ENCODE assay signal across 8 cellular contexts in genomic region chr9:128067622-128067897, GRCh38. TPM values are rescaled to one million over a fixed set of nuclear protein-coding genes. Genes with fewer than 3 reads are reported as not detected.
DNase-seq lines count a peak whose midpoint lies in the region; ATAC-seq and TF ChIP-seq lines count a peak whose summit lies in the region.

No MANE protein-coding gene starts in this region.

- H3K9me3 Mint-ChIP-seq in endodermal cell (no peaks in the 10 kb centered on the region), neural progenitor cell (peaks cover 3% of the 10 kb centered on the region)

- H3K4me2 ChIP-seq in Loucy (ENCODE audit: low read depth, low read length, poor library complexity, severe bottlenecking) (peak overlapping the region; percentile 80), neural progenitor cell (peak overlapping the region; percentile 91)

- H3K36me3 Mint-ChIP-seq in endodermal cell (ENCODE audit: low read depth) = peaks cover 2% of the 10 kb centered on the region
- peaks cover 8% of the 10 kb centered on the region for H3K36me3 Mint-ChIP-seq in neural progenitor cell

- no peaks in the 10 kb centered on the region for H3K9me3 ChIP-seq in Loucy (ENCODE audit: insufficient read depth, low read depth, low read length)
- no peaks in the 10 kb centered on the region for H3K9me3 ChIP-seq in endodermal cell (ENCODE audit: control insufficient read depth, low read length)
- no peaks in the 10 kb centered on the region for H3K9me3 ChIP-seq in neural progenitor cell (ENCODE audit: low read depth)

- DNase-seq in AG09309 (ENCODE audit: low read depth) (no peak), endodermal cell (no peak), neural progenitor cell (ENCODE audit: low spot score) (no peak), posterior vena cava (ENCODE audit: low spot score) (no peak)

- ATAC-seq in GM21381 (IDR thresholded peaks at IDR 0.05; ENCODE audit: unreplicated experiment) (no peak), HG03175 (IDR thresholded peaks at IDR 0.05; ENCODE audit: unreplicated experiment) (no peak), HG03135 (IDR thresholded peaks at IDR 0.05; ENCODE audit: unreplicated experiment) (no peak)

- H3F3A ChIP-seq in Loucy (ENCODE audit: low read depth) (peaks cover 5% of the 10 kb centered on the region; the same call in 1 of the 2 replicates), neural progenitor cell (ENCODE audit: low read depth) (peaks cover 22% of the 10 kb centered on the region)

- H3K4me3 ChIP-seq in AG09309 (ENCODE audit: control insufficient read depth, low read depth, low read length) (peak overlapping the region; percentile 53), Loucy (ENCODE audit: low read length, poor library complexity, severe bottlenecking) (peak overlapping the region; percentile 84), endodermal cell (ENCODE audit: low read length) (peak overlapping the region; percentile 92), neural progenitor cell (peak overlapping the region; percentile 66)

- H4K20me1 ChIP-seq in Loucy (ENCODE audit: insufficient read depth, low read length, poor library complexity, severe bottlenecking) (peaks cover 13% of the 10 kb centered on the region), neural progenitor cell (ENCODE audit: low read depth) (peaks cover 10% of the 10 kb centered on the region)

- H3K36me3 ChIP-seq in Loucy (ENCODE audit: insufficient read depth, low read length) (no peaks in the 10 kb centered on the region; the same call in 1 of the 2 replicates), endodermal cell (ENCODE audit: control insufficient read depth, insufficient read depth, low read length) (no peaks in the 10 kb centered on the region), neural progenitor cell (no peaks in the 10 kb centered on the region)

- H3K4me3 Mint-ChIP-seq in endodermal cell (no peak overlapping the region), neural progenitor cell (no peak overlapping the region)

- TF ChIP-seq CTCF in AG09309 (IDR thresholded peaks at IDR 0.05; ENCODE audit: control insufficient read depth, insufficient read depth, low read depth, low read length, missing control alignments) = no peak
- TF ChIP-seq CTCF in Loucy (conservative IDR thresholded peaks at IDR 0.05; ENCODE audit: low read length) = no peak
- TF ChIP-seq CTCF in endodermal cell (conservative IDR thresholded peaks at IDR 0.05) = no peak
- TF ChIP-seq CTCF in neural progenitor cell (IDR thresholded peaks at IDR 0.05) = no peak

- WGBS in endodermal cell (ENCODE audit: insufficient coverage in 1 of 2, insufficient read length in 1 of 2), 2 experiments = 0% methylated on average over 7 to 9 of the region's 9 CpGs

- no peaks in the 10 kb centered on the region for H3K9me2 ChIP-seq in Loucy (replicated peaks; ENCODE audit: low read depth, low read length)

- H3K4me1 Mint-ChIP-seq in endodermal cell (peaks cover 27% of the 10 kb centered on the region), neural progenitor cell (peaks cover 34% of the 10 kb centered on the region)

- no peaks in the 10 kb centered on the region for H3K27me3 Mint-ChIP-seq in endodermal cell (ENCODE audit: insufficient read depth)
- no peaks in the 10 kb centered on the region for H3K27me3 Mint-ChIP-seq in neural progenitor cell (ENCODE audit: insufficient read depth, low read depth)

- H3K79me2 ChIP-seq in Loucy (ENCODE audit: insufficient read depth, low read length) = peaks cover 70% of the 10 kb centered on the region
- peaks cover 52% of the 10 kb centered on the region for H3K79me2 ChIP-seq in neural progenitor cell (ENCODE audit: low read depth)

- H3K27ac ChIP-seq in endodermal cell (ENCODE audit: low read depth, low read length) (peak overlapping the region; percentile 99), neural progenitor cell (peak overlapping the region; percentile 96)

- H3K27me3 ChIP-seq in Loucy (ENCODE audit: insufficient read depth, low read length, poor library complexity, severe bottlenecking) = no peaks in the 10 kb centered on the region
- H3K27me3 ChIP-seq in endodermal cell (ENCODE audit: control insufficient read depth, insufficient read depth, low read length, poor library complexity, severe bottlenecking) = no peaks in the 10 kb centered on the region
- no peaks in the 10 kb centered on the region for H3K27me3 ChIP-seq in neural progenitor cell

- H3K27ac Mint-ChIP-seq in endodermal cell = no peak overlapping the region
- no peak overlapping the region for H3K27ac Mint-ChIP-seq in neural progenitor cell

- intact Hi-C loops in posterior vena cava (cut with DNase I) = no loop called here

- peak overlapping the region; percentile 88 for H3K9ac ChIP-seq in Loucy (ENCODE audit: low read depth, low read length, poor library complexity, severe bottlenecking)
- peak overlapping the region; percentile 85 for H3K9ac ChIP-seq in endodermal cell (ENCODE audit: extremely low read depth, low read length, poor library complexity, severe bottlenecking)
- peak overlapping the region; percentile 41 for H3K9ac ChIP-seq in neural progenitor cell

- H3K4me1 ChIP-seq in Loucy (ENCODE audit: insufficient read depth, low read length, poor library complexity, severe bottlenecking) = peaks cover 44% of the 10 kb centered on the region
- peaks cover 7% of the 10 kb centered on the region for H3K4me1 ChIP-seq in endodermal cell (ENCODE audit: control insufficient read depth, insufficient read depth, low read length)
- H3K4me1 ChIP-seq in neural progenitor cell = peaks cover 23% of the 10 kb centered on the region

- H2AFZ ChIP-seq in Loucy (ENCODE audit: low read length) (peak overlapping the region; percentile 93), neural progenitor cell (replicated peaks) (peak overlapping the region; percentile 77)

RNA-seq across cellular contexts. Expression of gene NAIF1, which starts 0.4 kb away (rescaled TPM):
- total RNA-seq in endodermal cell = 1 to 10 TPM; 6.2 to 6.6 TPM
- 7.9 TPM for polyA plus RNA-seq in endodermal cell (2013, experiment 1 of 2)
- polyA plus RNA-seq in endodermal cell (2013, experiment 2 of 2) = 7.3 TPM
- 8.4 and 9.5 TPM in 2 replicates for total RNA-seq in neural progenitor cell (ENCODE audit: low replicate concordance)
- 1 to 10 TPM; 6.0 to 7.1 TPM for total RNA-seq in posterior vena cava

RNA-seq across cellular contexts. Expression of gene SLC25A25, which starts 0.5 kb away (rescaled TPM):
- total RNA-seq in endodermal cell (10 to 100 TPM; 12.9 to 13.1 TPM), neural progenitor cell (ENCODE audit: low replicate concordance) (8.5 and 15.7 TPM in 2 replicates), posterior vena cava (10 to 100 TPM; 22.9 to 35.2 TPM)
- polyA plus RNA-seq in endodermal cell (2013, experiment 1 of 2) = 12.8 TPM
- polyA plus RNA-seq in endodermal cell (2013, experiment 2 of 2) = 11.1 TPM

RNA-seq across cellular contexts. Expression of gene PTGES2, which starts 60.0 kb away (rescaled TPM):
- total RNA-seq in endodermal cell = 10 to 100 TPM; 73.5 to 84.5 TPM
- 36.7 TPM for polyA plus RNA-seq in endodermal cell (2013, experiment 1 of 2)
- 33.1 TPM for polyA plus RNA-seq in endodermal cell (2013, experiment 2 of 2)
- total RNA-seq in neural progenitor cell (ENCODE audit: low replicate concordance) = 25.7 and 61.2 TPM in 2 replicates
- total RNA-seq in posterior vena cava = 10 to 100 TPM; 38.6 to 38.9 TPM
